ENCODE assay signal across 8 cellular contexts in the genomic region with DNA sequence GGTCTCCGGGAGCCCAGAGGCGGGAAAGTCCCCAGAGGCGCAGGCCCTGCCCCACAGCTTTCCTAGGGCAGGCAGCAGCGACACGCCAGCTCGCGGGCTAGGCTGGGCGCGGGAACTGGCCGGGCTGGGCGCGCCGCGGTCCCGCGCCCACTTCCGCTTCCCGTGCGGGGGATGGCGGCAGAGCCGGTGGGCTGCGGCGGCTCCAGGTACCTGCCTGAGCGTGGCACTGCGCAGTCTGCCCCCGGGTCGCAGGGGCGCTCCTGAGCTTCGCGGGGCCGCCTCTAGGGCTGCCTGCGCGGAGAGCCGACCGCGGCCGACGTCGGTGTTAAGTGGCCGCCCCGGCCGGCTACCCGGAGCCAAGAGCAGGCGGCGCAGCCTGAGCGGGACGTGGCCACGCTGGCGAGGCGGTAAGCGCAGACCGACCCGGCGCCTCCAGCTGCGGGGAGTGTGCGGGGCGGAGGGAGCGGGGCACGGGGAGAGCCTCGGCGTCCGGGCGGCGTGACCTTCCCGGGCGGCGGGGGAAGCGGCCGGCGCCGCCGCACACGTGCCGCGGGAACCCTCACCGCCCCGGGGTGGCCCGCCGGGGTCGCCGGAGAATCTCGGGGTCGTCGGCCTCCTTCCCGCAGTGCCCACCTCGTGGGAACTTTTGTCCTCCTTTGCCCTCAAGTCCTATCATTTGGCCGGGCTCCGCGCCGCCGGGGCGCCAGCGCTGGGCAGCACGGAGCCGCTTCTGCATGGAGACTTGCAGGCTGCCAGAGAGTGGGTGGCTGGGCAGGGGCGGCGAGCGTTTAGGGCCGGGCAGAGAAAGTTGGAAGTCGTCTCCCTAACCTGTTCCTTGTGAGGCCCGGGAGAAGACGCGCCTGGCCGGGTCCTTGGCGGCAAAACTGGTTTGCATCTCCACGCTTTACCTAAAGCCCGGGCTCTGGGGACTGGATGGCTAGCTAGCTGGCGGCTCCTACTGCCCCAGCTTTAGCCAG. TPM values are rescaled to one million over a fixed set of nuclear protein-coding genes. Genes with fewer than 3 reads are reported as not detected.
A peak's percentile ranks its signal among the peaks of the same experiment; 100 is the strongest.
DNase-seq lines count a peak whose midpoint lies in the region; ATAC-seq and TF ChIP-seq lines count a peak whose summit lies in the region.

No MANE protein-coding gene starts in this region.

- H3K36me3 ChIP-seq in effector memory CD4-positive, alpha-beta T cell (ENCODE audit: control insufficient read depth, insufficient read depth, low read length), result no peaks in the 10 kb centered on the region
- H3K36me3 ChIP-seq in thyroid gland, result no peaks in the 10 kb centered on the region

- H3K9me3 ChIP-seq in effector memory CD4-positive, alpha-beta T cell (ENCODE audit: control insufficient read depth, low read length), result no peaks in the 10 kb centered on the region
- no peaks in the 10 kb centered on the region for H3K9me3 ChIP-seq in thyroid gland

- no peak for TF ChIP-seq POLR2A in thyroid gland (IDR thresholded peaks at IDR 0.05)

- no peak overlapping the region for H3K27ac ChIP-seq in effector memory CD4-positive, alpha-beta T cell (ENCODE audit: insufficient read depth, low read length, poor library complexity, severe bottlenecking)
- no peak overlapping the region for H3K27ac ChIP-seq in thyroid gland

- peaks cover 7% of the 10 kb centered on the region for H3K4me1 ChIP-seq in effector memory CD4-positive, alpha-beta T cell (ENCODE audit: control insufficient read depth, insufficient read depth, low read length, poor library complexity, severe bottlenecking)
- peaks cover 0 to 5% of the 10 kb centered on the region in 2 donors for H3K4me1 ChIP-seq in thyroid gland

- peaks cover 6% of the 10 kb centered on the region for H3K27me3 ChIP-seq in effector memory CD4-positive, alpha-beta T cell (replicated peaks; ENCODE audit: control insufficient read depth, insufficient read depth, low read length, poor library complexity, severe bottlenecking)
- no peaks in the 10 kb centered on the region for H3K27me3 ChIP-seq in thyroid gland

- in situ Hi-C loops in KBM-7 (cut with MboI; ENCODE audit: low pct_unique_long_range_greater_than_20kb, low sequenced_read_pairs), result no loop called here

- H3K9me3 Mint-ChIP-seq in mesothelial cell of epicardium, result peaks cover 21% of the 10 kb centered on the region

- H3K4me3 Mint-ChIP-seq in mesothelial cell of epicardium, result peak overlapping the region; percentile 61

- WGBS in thyroid gland, 2 donors, result 0 to 6% methylated on average over 4 to 19 of the region's 108 CpGs

- intact Hi-C loops in thyroid gland (cut with DNase I), result no loop called here

- peak overlapping the region; percentile 47 for H3K27ac Mint-ChIP-seq in mesothelial cell of epicardium

- H3K4me3 ChIP-seq in effector memory CD4-positive, alpha-beta T cell (ENCODE audit: insufficient read depth, low read depth, low read length, poor library complexity, severe bottlenecking), result peak overlapping the region; percentile 48
- H3K4me3 ChIP-seq in thyroid gland (replicated peaks in 1 of 3), result peak overlapping the region; percentile 20 to 45 (median 22)

- TF ChIP-seq CTCF in mesothelial cell of epicardium (IDR thresholded peaks at IDR 0.05; ENCODE audit: unreplicated experiment) (no peak), thyroid gland (IDR thresholded peaks at IDR 0.05) (peak in 1 of 6 experiments; percentile 32)

- H3K27me3 Mint-ChIP-seq in mesothelial cell of epicardium (ENCODE audit: low read depth), result peaks cover 45% of the 10 kb centered on the region

- H3K36me3 Mint-ChIP-seq in mesothelial cell of epicardium, result peaks cover 16% of the 10 kb centered on the region

- H3K4me1 Mint-ChIP-seq in mesothelial cell of epicardium, result peaks cover 4% of the 10 kb centered on the region

- ATAC-seq in GM21786 (IDR thresholded peaks at IDR 0.05; ENCODE audit: unreplicated experiment), result peak; percentile 79

- DNase-seq in NCI-H345 (lab: John Stamatoyannopoulos, UW) (peak; percentile 29), NCI-H345 treated with DMSO at 0.1 percent for 48 hours (lab: John Stamatoyannopoulos, UW; ENCODE audit: unreplicated experiment) (no peak), KBM-7 (peak; percentile 79), UCSD-AML1 (lab: John Stamatoyannopoulos, UW; ENCODE audit: unreplicated experiment) (peak; percentile 72), mesothelial cell of epicardium (ENCODE audit: low spot score in 2 of 2, unreplicated experiment in 2 of 2) (peak; percentile 24 to 65), thyroid gland (peak; percentile 21 to 28)
- DNase-seq in effector memory CD4-positive, alpha-beta T cell, result no peak

RNA-seq across cellular contexts. Expression of gene MPHOSPH8, which starts 31.4 kb away (rescaled TPM):
- total RNA-seq in mesothelial cell of epicardium (30.4 to 33.1 TPM (median 32.6 TPM) in 3 replicates), thyroid gland (10 to 100 TPM; 28.7 to 35.1 (median 31.7) TPM)

RNA-seq across cellular contexts. Expression of gene TPTE2, which starts 40.7 kb away (rescaled TPM):
- total RNA-seq in mesothelial cell of epicardium (0.18 to 0.60 TPM (median 0.47 TPM) in 3 replicates), thyroid gland (not detected)

Comparison
In these comparisons a context has a peak if more than half of its experiments do, and no peak if none do; other contexts are left out.
1. DNase-seq: peak in NCI-H345 (single experiment), KBM-7 (single experiment), UCSD-AML1 (single experiment), mesothelial cell of epicardium (2 of 2) and thyroid gland (2 of 2); none in NCI-H345 treated with DMSO at 0.1 percent for 48 hours (single experiment) and effector memory CD4-positive, alpha-beta T cell (0 of 3).